Comparison of ENCODE assay signal across 17 cellular contexts in genomic region chr9:133377721-133378216, GRCh38. TPM values are rescaled to one million over a fixed set of nuclear protein-coding genes. Genes with fewer than 3 reads are reported as not detected.
A peak's percentile ranks its signal among the peaks of the same experiment; 100 is the strongest.
DNase-seq lines count a peak whose midpoint lies in the region; ATAC-seq and TF ChIP-seq lines count a peak whose summit lies in the region.
"Had no signal": no experiment of that assay in that cellular context is flagged by ENCODE, and none has a peak within 500 bp of the region (broad histone marks: within the 10 kb centered on the region; RNA-seq: fewer than 3 reads in every experiment).

No MANE protein-coding gene starts in this region.

- intact Hi-C loops in A673 (cut with micrococcal nuclease; ENCODE audit: unreplicated experiment) = no loop called here

- no peaks in the 10 kb centered on the region for H3K9me3 ChIP-seq in A673 (ENCODE audit: low read depth, low read length, poor library complexity, severe bottlenecking)
- H3K9me3 ChIP-seq: vagina had no signal

- DNase-seq in A673 (ENCODE audit: low spot score) = peak; percentile 84
- peak; percentile 23 for DNase-seq in HCEC 1CT
- peak; percentile 43 for DNase-seq in RPMI7951 (ENCODE audit: low read depth)
- DNase-seq in fibroblast of peridontal ligament (ENCODE audit: extremely low read depth) = peak; percentile 30
- no peak for DNase-seq in NCI-H1092 treated with DMSO at 0.1 percent for 48 hours (lab: John Stamatoyannopoulos, UW)
- no peak for DNase-seq in NOMO-1 (lab: John Stamatoyannopoulos, UW; ENCODE audit: unreplicated experiment in 2 of 2)
- no peak for DNase-seq in NCI-H1417 (lab: John Stamatoyannopoulos, UW)
- DNase-seq: activated CD4-positive, alpha-beta T cell treated with anti-CD3 and anti-CD28 coated beads, Interleukin-2, amount 50 U/mL, for 48 hours; activated naive CD4-positive, alpha-beta T cell treated with Interleukin-2 at 50 U/mL for 16 hours; BE2C; foreskin keratinocyte; kidney glomerular epithelial cell; naive thymus-derived CD8-positive, alpha-beta T cell; NCI-H1105 treated with DMSO at 0.1 percent for 48 hours had no signal

- TF ChIP-seq CTCF in A673 (conservative IDR thresholded peaks at IDR 0.05; ENCODE audit: low read depth, low read length) = no peak

- H3K4me3 ChIP-seq in A673 (ENCODE audit: low read depth, low read length, poor library complexity, severe bottlenecking) = no peak overlapping the region
- H3K4me3 ChIP-seq: vagina had no signal

- H3K27me3 ChIP-seq in A673 (replicated peaks; ENCODE audit: insufficient read depth, low read depth, low read length, poor library complexity) = no peaks in the 10 kb centered on the region
- H3K27me3 ChIP-seq: BE2C, foreskin keratinocyte, vagina had no signal

- no peak for ATAC-seq in HG02981 (IDR thresholded peaks at IDR 0.05; ENCODE audit: unreplicated experiment)
- ATAC-seq: foreskin keratinocyte; naive thymus-derived CD8-positive, alpha-beta T cell; sciatic nerve had no signal

- H3K27ac ChIP-seq in A673 (ENCODE audit: low read depth, low read length, poor library complexity, severe bottlenecking) = no peak overlapping the region
- H3K27ac ChIP-seq: foreskin keratinocyte, vagina had no signal

- POLR2A ChIA-PET in A673 (lab: Charles Lee; ENCODE audit: low non-redundant PET) = interaction anchor here (0.5 kb wide), 1 partner anchor 320 kb away, joined by 6 read pairs; no protein-coding TSS in a partner anchor

- no TSS peak for BruUV-seq in A673 (replicated peaks; lab: Mats Ljungman, UMichigan)

- H3K4me1 ChIP-seq in A673 (ENCODE audit: insufficient read depth, low read length, poor library complexity, severe bottlenecking) = peaks cover 21% of the 10 kb centered on the region

- peaks cover 14% of the 10 kb centered on the region for H3K36me3 ChIP-seq in A673 (ENCODE audit: insufficient read depth, low read length, poor library complexity, severe bottlenecking)
- H3K36me3 ChIP-seq: vagina had no signal

- CTCF ChIA-PET in A673 (lab: Charles Lee) = no interaction called here

RNA-seq across cellular contexts. Expression of gene STKLD1, which starts 1.6 kb away (rescaled TPM):
- total RNA-seq in A673 (2021) = 0.52 and 1.5 TPM in 2 replicates
- 1.5 and 1.7 TPM in 2 replicates for total RNA-seq in RPMI7951 (2014; rRNA removed; shearing (Covaris generic))
- total RNA-seq: vagina had no signal

RNA-seq across cellular contexts. Expression of gene SURF4, which starts 1.9 kb away (rescaled TPM):
- 201 and 214 TPM in 2 replicates for total RNA-seq in A673 (2021)
- total RNA-seq in RPMI7951 (2014; rRNA removed; shearing (Covaris generic)) = 188 and 217 TPM in 2 replicates

RNA-seq across cellular contexts. Expression of gene SURF2, which starts 21.4 kb away (rescaled TPM):
- total RNA-seq in A673 (2021) = 35.0 and 42.0 TPM in 2 replicates
- total RNA-seq in RPMI7951 (2014; rRNA removed; shearing (Covaris generic)) = 15.0 and 15.7 TPM in 2 replicates

RNA-seq across cellular contexts. Expression of gene SURF1, which starts 21.5 kb away (rescaled TPM):
- total RNA-seq in A673 (2021) = 41.6 and 53.3 TPM in 2 replicates
- 13.3 and 15.9 TPM in 2 replicates for total RNA-seq in RPMI7951 (2014; rRNA removed; shearing (Covaris generic))

RNA-seq across cellular contexts. Expression of gene RPL7A, which starts 29.8 kb away (rescaled TPM):
- 1,920 and 1,940 TPM in 2 replicates for total RNA-seq in A673 (2021)
- total RNA-seq in RPMI7951 (2014; rRNA removed; shearing (Covaris generic)) = 1,811 and 1,953 TPM in 2 replicates

Comparison
In these comparisons a context has a peak if more than half of its experiments do, and no peak if none do; other contexts are left out.
1. DNase-seq: peak in A673 (single experiment), HCEC 1CT (single experiment), RPMI7951 (single experiment) and fibroblast of peridontal ligament (single experiment); none in NCI-H1092 treated with DMSO at 0.1 percent for 48 hours (single experiment), NOMO-1 (0 of 2) and NCI-H1417 (0 of 3).